In genomic region chr6:11299876-11300428, GRCh38 we compare ENCODE assay signal across 8 cellular contexts.
DNase-seq lines count a peak whose midpoint lies in the region; ATAC-seq, FAIRE-seq and TF ChIP-seq lines count a peak whose summit lies in the region.
"Not testable (repeated sequence)": the region's sequence is repeated elsewhere in the genome, so short reads cannot be mapped to it uniquely, and the experiment has no call there.

No MANE protein-coding gene starts in this region.

- not testable (repeated sequence) for H2AFZ ChIP-seq in astrocyte (ENCODE audit: low read depth, low read length)

- H3K4me2 ChIP-seq in A549 (peak overlapping the region; percentile 49), astrocyte (ENCODE audit: low read length) (peak overlapping the region; percentile 69)

- peaks cover 39% of the 10 kb centered on the region for H3K4me1 Mint-ChIP-seq in activated CD8-positive, alpha-beta T cell treated with anti-CD3 and anti-CD28 coated beads for 36 hours (ENCODE audit: low read depth)
- peaks cover 27% of the 10 kb centered on the region for H3K4me1 Mint-ChIP-seq in activated T-helper 2 cell treated with anti-CD3 and anti-CD28 coated beads, Interferon-gamma antibody, Interleukin-2, Interleukin-4, amounts not matched to agents 10 μg/mL and 5 μg/mL and 100 μg/mL, durations not matched to agents 14 hours and 24 hours and 36 hours (ENCODE audit: low read depth)
- not testable (repeated sequence) for H3K4me1 Mint-ChIP-seq in astrocyte (ENCODE audit: low read depth, unreplicated experiment); endodermal cell
- H3K4me1 Mint-ChIP-seq in memory B cell: peaks cover 22% of the 10 kb centered on the region

- H3K36me3 Mint-ChIP-seq in activated CD8-positive, alpha-beta T cell treated with anti-CD3 and anti-CD28 coated beads for 36 hours (ENCODE audit: low read depth): peaks cover 86% of the 10 kb centered on the region
- peaks cover 90% of the 10 kb centered on the region for H3K36me3 Mint-ChIP-seq in activated T-helper 2 cell treated with anti-CD3 and anti-CD28 coated beads, Interferon-gamma antibody, Interleukin-2, Interleukin-4, amounts not matched to agents 10 μg/mL and 5 μg/mL and 100 μg/mL, durations not matched to agents 14 hours and 24 hours and 36 hours (ENCODE audit: low read depth)
- not testable (repeated sequence) for H3K36me3 Mint-ChIP-seq in astrocyte (ENCODE audit: low read depth, unreplicated experiment); endodermal cell (ENCODE audit: low read depth)
- H3K36me3 Mint-ChIP-seq in memory B cell: peaks cover 75% of the 10 kb centered on the region

- H3K27ac Mint-ChIP-seq in activated CD8-positive, alpha-beta T cell treated with anti-CD3 and anti-CD28 coated beads for 36 hours: peak overlapping the region; percentile 21
- H3K27ac Mint-ChIP-seq in activated T-helper 2 cell treated with anti-CD3 and anti-CD28 coated beads, Interferon-gamma antibody, Interleukin-2, Interleukin-4, amounts not matched to agents 10 μg/mL and 5 μg/mL and 100 μg/mL, durations not matched to agents 14 hours and 24 hours and 36 hours: peak overlapping the region; percentile 9
- H3K27ac Mint-ChIP-seq in astrocyte (ENCODE audit: unreplicated experiment): peak overlapping the region; percentile 55
- not testable (repeated sequence) for H3K27ac Mint-ChIP-seq in endodermal cell
- peak overlapping the region; percentile 17 for H3K27ac Mint-ChIP-seq in memory B cell

- H3K9me3 Mint-ChIP-seq in activated CD8-positive, alpha-beta T cell treated with anti-CD3 and anti-CD28 coated beads for 36 hours: peaks cover 17% of the 10 kb centered on the region
- H3K9me3 Mint-ChIP-seq in activated T-helper 2 cell treated with anti-CD3 and anti-CD28 coated beads, Interferon-gamma antibody, Interleukin-2, Interleukin-4, amounts not matched to agents 10 μg/mL and 5 μg/mL and 100 μg/mL, durations not matched to agents 14 hours and 24 hours and 36 hours: peaks cover 49% of the 10 kb centered on the region
- peaks cover 26% of the 10 kb centered on the region for H3K9me3 Mint-ChIP-seq in astrocyte (ENCODE audit: unreplicated experiment)
- peaks cover 46% of the 10 kb centered on the region for H3K9me3 Mint-ChIP-seq in endodermal cell
- H3K9me3 Mint-ChIP-seq in memory B cell: peaks cover 10% of the 10 kb centered on the region

- not testable (repeated sequence) for ATAC-seq in A549; activated CD8-positive, alpha-beta T cell treated with anti-CD3 and anti-CD28 coated beads for 36 hours; memory B cell (ENCODE audit: low read depth)

- peaks cover 23% of the 10 kb centered on the region for H3K4me1 ChIP-seq in A549
- H3K4me1 ChIP-seq in astrocyte (ENCODE audit: insufficient read depth, low read length); endodermal cell (ENCODE audit: control insufficient read depth, insufficient read depth, low read length): not testable (repeated sequence)

- H3K36me3 ChIP-seq in astrocyte (ENCODE audit: insufficient read depth, low read length); endodermal cell (ENCODE audit: control insufficient read depth, insufficient read depth, low read length): not testable (repeated sequence)

- not testable (repeated sequence) for H3K9ac ChIP-seq in astrocyte (ENCODE audit: low read length); endodermal cell (ENCODE audit: extremely low read depth, low read length, poor library complexity, severe bottlenecking)

- H4K20me1 ChIP-seq in astrocyte (ENCODE audit: insufficient read depth, low read length): not testable (repeated sequence)

- H3K27ac ChIP-seq in A549: peak overlapping the region; percentile 31 to 72; a peak in 4 of 6 replicates
- not testable (repeated sequence) for H3K27ac ChIP-seq in astrocyte (ENCODE audit: low read depth, low read length); endodermal cell (ENCODE audit: low read depth, low read length)

- H3K79me2 ChIP-seq in astrocyte (ENCODE audit: insufficient read depth, low read length): not testable (repeated sequence)

- TF ChIP-seq RAD21 in A549 (conservative IDR thresholded peaks at IDR 0.05 in 1 of 2, IDR thresholded peaks at IDR 0.05 in 1 of 2): not testable (repeated sequence)

- WGBS in A549 (ENCODE audit: missing lambda C conversion rate): 59% methylated on average over 5 of the region's 5 CpGs
- 94 to 96% methylated on average over 3 to 5 of the region's 5 CpGs for WGBS in endodermal cell (ENCODE audit: insufficient coverage in 1 of 2, insufficient read length in 1 of 2), 2 experiments

- FAIRE-seq in A549 (lab: Jason Lieb, UNC); astrocyte (lab: Jason Lieb, UNC): not testable (repeated sequence)

- POLR2A ChIA-PET in A549 (lab: Yijun Ruan, JAX): not testable (repeated sequence)
- POLR2A ChIA-PET in activated CD8-positive, alpha-beta T cell treated with anti-CD3 and anti-CD28 coated beads for 36 hours (lab: Charles Lee): interaction anchor here (0.6 to 0.9 kb wide), 2 partner anchors 13 to 46 kb away, joined by 3 to 4 read pairs; no protein-coding TSS in a partner anchor

- not testable (repeated sequence) for H3K27me3 ChIP-seq in astrocyte (ENCODE audit: insufficient read depth, low read length); endodermal cell (ENCODE audit: control insufficient read depth, insufficient read depth, low read length, poor library complexity, severe bottlenecking)

- H3K4me3 Mint-ChIP-seq in activated CD8-positive, alpha-beta T cell treated with anti-CD3 and anti-CD28 coated beads for 36 hours; activated T-helper 2 cell treated with anti-CD3 and anti-CD28 coated beads, Interferon-gamma antibody, Interleukin-2, Interleukin-4, amounts not matched to agents 10 μg/mL and 5 μg/mL and 100 μg/mL, durations not matched to agents 14 hours and 24 hours and 36 hours (ENCODE audit: low read depth); endodermal cell; memory B cell: not testable (repeated sequence)
- H3K4me3 Mint-ChIP-seq in astrocyte (ENCODE audit: unreplicated experiment): peak overlapping the region; percentile 8

- not testable (repeated sequence) for DNase-seq in A549 (ENCODE audit: low read depth in 1 of 2, low spot score in 1 of 2); activated CD8-positive, alpha-beta T cell treated with anti-CD3 and anti-CD28 coated beads for 36 hours; activated T-helper 2 cell treated with anti-CD3 and anti-CD28 coated beads, Interferon-gamma antibody, Interleukin-2, Interleukin-4, amounts not matched to agents 10 μg/mL and 5 μg/mL and 100 μg/mL, durations not matched to agents 14 hours and 24 hours and 36 hours (ENCODE audit: low spot score); astrocyte (ENCODE audit: low read depth); endodermal cell; memory B cell (ENCODE audit: low spot score in 2 of 2)
- DNase-seq in M059J (ENCODE audit: low read depth): peak; percentile 30
- peak; percentile 57 for DNase-seq in renal cortical epithelial cell (ENCODE audit: low read depth)

- CTCF ChIA-PET in A549 (lab: Yijun Ruan, JAX): interaction anchor here (1.5 to 1.6 kb wide), 2 partner anchors 58 to 65 kb away, joined by 3 to 4 read pairs; no protein-coding TSS in a partner anchor
- CTCF ChIA-PET in activated CD8-positive, alpha-beta T cell treated with anti-CD3 and anti-CD28 coated beads for 36 hours (lab: Charles Lee): interaction anchor here (1.6 kb wide), 1 partner anchor 12 kb away, joined by 3 read pairs; no protein-coding TSS in a partner anchor

- H3K4me3 ChIP-seq in A549; astrocyte (ENCODE audit: insufficient read depth, low read depth, low read length): not testable (repeated sequence)
- peak overlapping the region; percentile 62 for H3K4me3 ChIP-seq in endodermal cell (ENCODE audit: low read length)

- intact Hi-C loops in activated CD8-positive, alpha-beta T cell treated with anti-CD3 and anti-CD28 coated beads for 36 hours (cut with micrococcal nuclease): loop anchor here (2.0 kb wide), 1 partner anchor 55 kb away; no protein-coding TSS in a partner anchor
- intact Hi-C loops in activated T-helper 2 cell treated with anti-CD3 and anti-CD28 coated beads, Interferon-gamma antibody, Interleukin-2, Interleukin-4, amounts not matched to agents 10 μg/mL and 5 μg/mL and 100 μg/mL, durations not matched to agents 14 hours and 24 hours and 36 hours (cut with micrococcal nuclease): not testable (repeated sequence)

- H3K9me3 ChIP-seq in A549; astrocyte (ENCODE audit: insufficient read depth, low read depth, low read length): not testable (repeated sequence)
- H3K9me3 ChIP-seq in endodermal cell (ENCODE audit: control insufficient read depth, low read length): peaks cover 26% of the 10 kb centered on the region

- TF ChIP-seq POLR2A in A549 (IDR thresholded peaks at IDR 0.05; ENCODE audit: low read length): not testable (repeated sequence)

- not testable (repeated sequence) for TF ChIP-seq EP300 in A549 (IDR thresholded peaks at IDR 0.05)

- H3K27me3 Mint-ChIP-seq in activated CD8-positive, alpha-beta T cell treated with anti-CD3 and anti-CD28 coated beads for 36 hours; activated T-helper 2 cell treated with anti-CD3 and anti-CD28 coated beads, Interferon-gamma antibody, Interleukin-2, Interleukin-4, amounts not matched to agents 10 μg/mL and 5 μg/mL and 100 μg/mL, durations not matched to agents 14 hours and 24 hours and 36 hours (ENCODE audit: low read depth); astrocyte (ENCODE audit: low read depth, unreplicated experiment); endodermal cell (ENCODE audit: insufficient read depth); memory B cell: not testable (repeated sequence)

- not testable (repeated sequence) for TF ChIP-seq CTCF in A549 (IDR thresholded peaks at IDR 0.05); activated CD8-positive, alpha-beta T cell treated with anti-CD3 and anti-CD28 coated beads for 36 hours (IDR thresholded peaks at IDR 0.05); astrocyte (IDR thresholded peaks at IDR 0.05; ENCODE audit: insufficient read depth, low read depth, low read length); endodermal cell (conservative IDR thresholded peaks at IDR 0.05)

TF ChIP-seq in A549, 52 proteins besides CTCF, POLR2A, EP300 and RAD21:
- TF ChIP-seq FOSL2 (IDR thresholded peaks at IDR 0.05): not testable (repeated sequence)
- peak; percentile 35; the same call in 1 of the 2 replicates for TF ChIP-seq FOSL2 (CRISPR knock-in tag; IDR thresholded peaks at IDR 0.05)
TF ChIP-seq in A549: peak in this region for 1; not testable (repeated sequence) for 51.
